25 cellular contexts compared by ENCODE assay signal in the genomic region with DNA sequence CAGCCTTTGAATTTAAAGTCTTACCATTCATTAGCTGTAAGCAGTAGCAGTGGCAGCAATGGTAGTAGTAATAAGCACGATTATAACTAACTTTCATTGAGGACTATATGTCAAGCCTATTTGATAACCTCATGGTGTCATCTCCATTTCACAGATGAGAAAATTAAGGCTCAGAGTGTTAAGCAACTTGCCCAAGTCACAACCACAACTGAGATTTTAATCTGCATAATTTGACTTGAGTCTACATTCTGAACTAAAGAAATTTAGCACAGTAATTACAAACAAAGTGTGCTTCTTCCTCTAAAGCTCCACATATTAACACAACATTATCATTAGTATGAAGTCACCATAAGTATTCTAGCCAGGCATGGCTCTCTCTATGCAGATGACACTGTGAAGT.
A peak's percentile ranks its signal among the peaks of the same experiment; 100 is the strongest.
DNase-seq lines count a peak whose midpoint lies in the region; ATAC-seq, FAIRE-seq and TF ChIP-seq lines count a peak whose summit lies in the region.
"Had no signal": no experiment of that assay in that cellular context is flagged by ENCODE, and none has a peak within 500 bp of the region (broad histone marks: within the 10 kb centered on the region; RNA-seq: fewer than 3 reads in every experiment).

No MANE protein-coding gene starts in this region.

- no peak overlapping the region for H2AFZ ChIP-seq in mammary epithelial cell (ENCODE audit: low read depth, low read length)

- no peak for DNase-seq in mammary epithelial cell
- DNase-seq in breast epithelium (ENCODE audit: low spot score in 2 of 2): no peak
- no peak for DNase-seq in bronchial epithelial cell (ENCODE audit: low read depth)
- no peak for DNase-seq in DMS79 treated with DMSO at 0.1 percent for 48 hours (lab: John Stamatoyannopoulos, UW)
- DNase-seq in inferior parietal cortex (ENCODE audit: extremely low spot score): no peak
- DNase-seq in NCI-H2196 treated with DMSO at 0.1 percent for 48 hours (lab: John Stamatoyannopoulos, UW; ENCODE audit: unreplicated experiment): no peak
- DNase-seq: AML-193; BE2C; C1 segment of cervical spinal cord; CD4-positive, alpha-beta memory T cell; CD4-positive, CD25-positive, alpha-beta regulatory T cell; CD8-positive, alpha-beta memory T cell; COR-L47; DMS 273 treated with DMSO at 0.1 percent for 48 hours; DMS153; DMS53; DMS79; GF-D8 had no signal

- WGBS in mammary epithelial cell (ENCODE audit: low coverage, missing lambda C conversion rate): 95% methylated on average over 1 of the region's 1 CpG

- dilution Hi-C loops in mammary epithelial cell (cut with HindIII; ENCODE audit: low sequenced_read_pairs): no loop called here

- FAIRE-seq in bronchial epithelial cell (lab: Jason Lieb, UNC): peak; percentile 40
- FAIRE-seq: G401.6, GM12891, GM19239 had no signal

- intact Hi-C loops in mammary epithelial cell (cut with micrococcal nuclease) (no loop called here), breast epithelium (cut with DNase I; ENCODE audit: low total_unique reads) (no loop called here)

- peaks cover 2% of the 10 kb centered on the region for H3K79me2 ChIP-seq in mammary epithelial cell (ENCODE audit: insufficient read depth, low read length)

- BruUV-seq in mammary epithelial cell (replicated peaks; lab: Mats Ljungman, UMichigan): no TSS peak

- H3K4me1 ChIP-seq in mammary epithelial cell (ENCODE audit: insufficient read depth, low read length) (peaks cover 38% of the 10 kb centered on the region), breast epithelium (no peaks in the 10 kb centered on the region)
- H3K4me1 ChIP-seq: BE2C, BLaER1 had no signal

- no peak overlapping the region for H3K4me3 ChIP-seq in mammary epithelial cell (replicated peaks in 1 of 3; ENCODE audit: insufficient read depth in 1 of 3, low read depth in 2 of 3, low read length in 3 of 3)
- H3K4me3 ChIP-seq in breast epithelium: no peak overlapping the region
- no peak overlapping the region for H3K4me3 ChIP-seq in bronchial epithelial cell (ENCODE audit: low read depth, low read length)
- H3K4me3 ChIP-seq: A549, BLaER1 had no signal

- H3K4me2 ChIP-seq in mammary epithelial cell (ENCODE audit: insufficient read depth, low read depth, low read length): peak overlapping the region; percentile 38
- H3K4me2 ChIP-seq: A549, BLaER1 had no signal

- CTCF ChIA-PET in mammary epithelial cell (lab: Charles Lee; ENCODE audit: low non-redundant PET): no interaction called here

- TF ChIP-seq POLR2A in breast epithelium (IDR thresholded peaks at IDR 0.05): no peak

- TF ChIP-seq CTCF in mammary epithelial cell (conservative IDR thresholded peaks at IDR 0.05 in 1 of 2, IDR thresholded peaks at IDR 0.05 in 1 of 2; ENCODE audit: extremely low read depth in 1 of 2, insufficient read depth in 1 of 2, low read depth in 1 of 2, low read length in 2 of 2) (no peak), breast epithelium (IDR thresholded peaks at IDR 0.05) (no peak), bronchial epithelial cell (IDR thresholded peaks at IDR 0.05; ENCODE audit: insufficient read depth, low read length, severe bottlenecking) (no peak)

- H3K27ac ChIP-seq in mammary epithelial cell (ENCODE audit: insufficient read depth, low read depth, low read length) (no peak overlapping the region), breast epithelium (no peak overlapping the region)
- H3K27ac ChIP-seq: 22Rv1, A549, BLaER1 had no signal

- no peaks in the 10 kb centered on the region for H3K27me3 ChIP-seq in mammary epithelial cell (ENCODE audit: insufficient read depth, low read length)
- H3K27me3 ChIP-seq in breast epithelium: no peaks in the 10 kb centered on the region
- H3K27me3 ChIP-seq in bronchial epithelial cell (ENCODE audit: control insufficient read depth, insufficient read depth, low read length): no peaks in the 10 kb centered on the region
- H3K27me3 ChIP-seq: BE2C, BLaER1 had no signal

- ATAC-seq in esophagus mucosa: peak; percentile 25
- ATAC-seq: A549 had no signal

- no peak overlapping the region for H3K9ac ChIP-seq in mammary epithelial cell (ENCODE audit: insufficient read depth, low read length)
- H3K9ac ChIP-seq: BLaER1 had no signal

- H3K36me3 ChIP-seq in mammary epithelial cell (ENCODE audit: insufficient read depth, low read length) (peaks cover 2% of the 10 kb centered on the region), breast epithelium (no peaks in the 10 kb centered on the region), bronchial epithelial cell (ENCODE audit: control insufficient read depth, insufficient read depth, low read length) (peaks cover 2% of the 10 kb centered on the region)

- in situ Hi-C loops in mammary epithelial cell (cut with MboI; ENCODE audit: low sequenced_read_pairs in 2 of 2): no loop called here

- no peaks in the 10 kb centered on the region for H3K9me3 ChIP-seq in mammary epithelial cell (replicated peaks; ENCODE audit: insufficient read depth, low read length)
- no peaks in the 10 kb centered on the region for H3K9me3 ChIP-seq in breast epithelium
- H3K9me3 ChIP-seq: A549, BE2C, BLaER1 had no signal

- no peaks in the 10 kb centered on the region for H4K20me1 ChIP-seq in mammary epithelial cell (ENCODE audit: insufficient read depth, low read length)
- H4K20me1 ChIP-seq: BLaER1 had no signal
